Comparison of ENCODE assay signal across 1 cellular context in the genomic region with DNA sequence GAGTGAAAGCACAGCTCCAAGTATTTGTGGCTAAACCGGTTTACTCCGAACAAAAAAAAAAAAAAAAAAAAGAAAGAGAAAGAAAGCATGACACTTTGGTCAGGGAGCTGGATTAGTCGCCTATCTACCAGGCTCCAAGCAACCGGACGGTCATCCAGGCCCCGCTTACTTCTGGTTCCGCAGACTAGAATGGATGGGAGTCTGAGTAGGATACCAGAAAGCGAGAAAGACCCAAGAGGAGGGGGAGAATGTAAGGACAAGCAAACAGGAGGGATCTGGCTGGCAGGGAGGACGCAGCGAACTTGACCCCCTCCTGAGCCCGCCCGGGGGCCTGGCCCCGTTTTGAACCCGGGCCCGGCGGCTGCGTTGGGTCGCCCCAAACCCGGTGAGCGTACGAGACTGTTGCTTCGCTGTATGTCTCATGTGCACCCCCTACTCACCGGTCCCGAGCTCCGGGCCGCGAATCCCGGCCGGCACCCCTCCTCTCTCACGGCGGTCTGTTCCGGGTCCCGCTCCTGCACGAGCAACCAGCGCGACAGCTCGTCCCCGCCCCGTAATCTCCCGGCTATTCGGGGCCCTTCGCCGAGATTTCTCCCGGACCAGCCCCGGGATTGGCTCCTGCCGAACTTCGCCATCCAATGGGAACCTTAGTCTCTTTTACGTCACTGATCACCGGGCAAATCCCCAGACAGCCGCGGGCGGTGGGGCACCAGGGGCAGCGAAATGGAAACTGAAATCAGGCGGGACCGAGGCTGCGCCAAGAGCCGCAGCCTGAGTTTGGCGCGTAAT.
TF ChIP-seq lines count a peak whose summit lies in the region.

TRIM26 (minus strand) TSS at position 542 of the 789 bp plus-strand sequence. CDS start 14,303 bp downstream, outside the sequence.

TF ChIP-seq in HepG2, 621 proteins besides CTCF, POLR2A, EP300 and RAD21 (continued from another document and continues in another):
- TF ChIP-seq ZNF770 (CRISPR knock-in tag; IDR thresholded peaks at IDR 0.05) (no peak), EED (CRISPR knock-in tag; IDR thresholded peaks at IDR 0.05) (no peak), DBP (CRISPR knock-in tag; IDR thresholded peaks at IDR 0.05; ENCODE audit: not compliant biosample characterization) (no peak), ZNF331 (CRISPR knock-in tag; IDR thresholded peaks at IDR 0.05) (0 out of 2 replicates have a peak, but pooled peaks have one; percentile 53), ZNF180 (CRISPR knock-in tag; IDR thresholded peaks at IDR 0.05; ENCODE audit: borderline replicate concordance, low read depth) (no peak), GPN1 (CRISPR knock-in tag; IDR thresholded peaks at IDR 0.05; ENCODE audit: borderline replicate concordance) (no peak), ZBTB43 (CRISPR knock-in tag; conservative IDR thresholded peaks at IDR 0.05) (peak; percentile 66; the same call in 1 of the 2 replicates), KLF13 (CRISPR knock-in tag; IDR thresholded peaks at IDR 0.05) (no peak), REXO4 (CRISPR knock-in tag; IDR thresholded peaks at IDR 0.05; ENCODE audit: borderline replicate concordance) (no peak), CBX1 (IDR thresholded peaks at IDR 0.05; ENCODE audit: low read depth) (peak; percentile 9), STAT5B (CRISPR knock-in tag; IDR thresholded peaks at IDR 0.05) (no peak), YEATS4 (CRISPR knock-in tag; IDR thresholded peaks at IDR 0.05; ENCODE audit: borderline replicate concordance) (peak; percentile 30; the same call in 1 of the 2 replicates), ZNF224 (CRISPR knock-in tag; IDR thresholded peaks at IDR 0.05) (no peak), ZC3H13 (CRISPR knock-in tag; IDR thresholded peaks at IDR 0.05) (peak; percentile 64; the same call in 1 of the 2 replicates), AHR (CRISPR knock-in tag; IDR thresholded peaks at IDR 0.05) (no peak), REL (CRISPR knock-in tag; conservative IDR thresholded peaks at IDR 0.05) (no peak), SP2 (CRISPR knock-in tag; IDR thresholded peaks at IDR 0.05) (peak; percentile 42; the same call in 1 of the 2 replicates), MEIS2 (CRISPR knock-in tag; IDR thresholded peaks at IDR 0.05) (peak; percentile 92), POLR2AphosphoS5 (IDR thresholded peaks at IDR 0.05; ENCODE audit: low read depth, low read length) (peak; percentile 94), SSRP1 (CRISPR knock-in tag; IDR thresholded peaks at IDR 0.05) (no peak), CBX5 (CRISPR knock-in tag; IDR thresholded peaks at IDR 0.05; ENCODE audit: borderline replicate concordance) (no peak), PAXIP1 (CRISPR knock-in tag; conservative IDR thresholded peaks at IDR 0.05) (no peak; the same call in none of the 2 replicates), ZNF567 (CRISPR knock-in tag; IDR thresholded peaks at IDR 0.05; ENCODE audit: borderline replicate concordance) (peak; percentile 35; the same call in 1 of the 2 replicates), FOXK2 (IDR thresholded peaks at IDR 0.05) (no peak), ZNF703 (CRISPR knock-in tag; IDR thresholded peaks at IDR 0.05; ENCODE audit: borderline replicate concordance) (no peak; the same call in 1 of the 2 replicates), RORA (CRISPR knock-in tag; IDR thresholded peaks at IDR 0.05) (no peak), HNRNPK (IDR thresholded peaks at IDR 0.05; ENCODE audit: low read depth, low read length, poor library complexity, severe bottlenecking) (peak; percentile 31), ZNF282 (IDR thresholded peaks at IDR 0.05; ENCODE audit: partially characterized antibody) (no peak)
- TF ChIP-seq, protein P1, sequence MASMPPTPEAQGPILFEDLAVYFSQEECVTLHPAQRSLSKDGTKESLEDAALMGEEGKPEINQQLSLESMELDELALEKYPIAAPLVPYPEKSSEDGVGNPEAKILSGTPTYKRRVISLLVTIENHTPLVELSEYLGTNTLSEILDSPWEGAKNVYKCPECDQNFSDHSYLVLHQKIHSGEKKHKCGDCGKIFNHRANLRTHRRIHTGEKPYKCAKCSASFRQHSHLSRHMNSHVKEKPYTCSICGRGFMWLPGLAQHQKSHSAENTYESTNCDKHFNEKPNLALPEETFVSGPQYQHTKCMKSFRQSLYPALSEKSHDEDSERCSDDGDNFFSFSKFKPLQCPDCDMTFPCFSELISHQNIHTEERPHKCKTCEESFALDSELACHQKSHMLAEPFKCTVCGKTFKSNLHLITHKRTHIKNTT (CRISPR knock-in tag; IDR thresholded peaks at IDR 0.05): no peak
- TF ChIP-seq, protein P2, sequence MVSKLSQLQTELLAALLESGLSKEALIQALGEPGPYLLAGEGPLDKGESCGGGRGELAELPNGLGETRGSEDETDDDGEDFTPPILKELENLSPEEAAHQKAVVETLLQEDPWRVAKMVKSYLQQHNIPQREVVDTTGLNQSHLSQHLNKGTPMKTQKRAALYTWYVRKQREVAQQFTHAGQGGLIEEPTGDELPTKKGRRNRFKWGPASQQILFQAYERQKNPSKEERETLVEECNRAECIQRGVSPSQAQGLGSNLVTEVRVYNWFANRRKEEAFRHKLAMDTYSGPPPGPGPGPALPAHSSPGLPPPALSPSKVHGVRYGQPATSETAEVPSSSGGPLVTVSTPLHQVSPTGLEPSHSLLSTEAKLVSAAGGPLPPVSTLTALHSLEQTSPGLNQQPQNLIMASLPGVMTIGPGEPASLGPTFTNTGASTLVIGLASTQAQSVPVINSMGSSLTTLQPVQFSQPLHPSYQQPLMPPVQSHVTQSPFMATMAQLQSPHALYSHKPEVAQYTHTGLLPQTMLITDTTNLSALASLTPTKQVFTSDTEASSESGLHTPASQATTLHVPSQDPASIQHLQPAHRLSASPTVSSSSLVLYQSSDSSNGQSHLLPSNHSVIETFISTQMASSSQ (IDR thresholded peaks at IDR 0.05; ENCODE audit: low read depth): no peak
- TF ChIP-seq, protein P2 (CRISPR knock-in tag; IDR thresholded peaks at IDR 0.05; ENCODE audit: borderline replicate concordance): 0 out of 2 replicates have a peak, but pooled peaks have one; percentile 37
- TF ChIP-seq, protein P3, sequence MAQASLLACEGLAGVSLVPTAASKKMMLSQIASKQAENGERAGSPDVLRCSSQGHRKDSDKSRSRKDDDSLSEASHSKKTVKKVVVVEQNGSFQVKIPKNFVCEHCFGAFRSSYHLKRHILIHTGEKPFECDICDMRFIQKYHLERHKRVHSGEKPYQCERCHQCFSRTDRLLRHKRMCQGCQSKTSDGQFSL (CRISPR knock-in tag; IDR thresholded peaks at IDR 0.05): peak; percentile 80; the same call in 1 of the 2 replicates
- TF ChIP-seq, protein P4, sequence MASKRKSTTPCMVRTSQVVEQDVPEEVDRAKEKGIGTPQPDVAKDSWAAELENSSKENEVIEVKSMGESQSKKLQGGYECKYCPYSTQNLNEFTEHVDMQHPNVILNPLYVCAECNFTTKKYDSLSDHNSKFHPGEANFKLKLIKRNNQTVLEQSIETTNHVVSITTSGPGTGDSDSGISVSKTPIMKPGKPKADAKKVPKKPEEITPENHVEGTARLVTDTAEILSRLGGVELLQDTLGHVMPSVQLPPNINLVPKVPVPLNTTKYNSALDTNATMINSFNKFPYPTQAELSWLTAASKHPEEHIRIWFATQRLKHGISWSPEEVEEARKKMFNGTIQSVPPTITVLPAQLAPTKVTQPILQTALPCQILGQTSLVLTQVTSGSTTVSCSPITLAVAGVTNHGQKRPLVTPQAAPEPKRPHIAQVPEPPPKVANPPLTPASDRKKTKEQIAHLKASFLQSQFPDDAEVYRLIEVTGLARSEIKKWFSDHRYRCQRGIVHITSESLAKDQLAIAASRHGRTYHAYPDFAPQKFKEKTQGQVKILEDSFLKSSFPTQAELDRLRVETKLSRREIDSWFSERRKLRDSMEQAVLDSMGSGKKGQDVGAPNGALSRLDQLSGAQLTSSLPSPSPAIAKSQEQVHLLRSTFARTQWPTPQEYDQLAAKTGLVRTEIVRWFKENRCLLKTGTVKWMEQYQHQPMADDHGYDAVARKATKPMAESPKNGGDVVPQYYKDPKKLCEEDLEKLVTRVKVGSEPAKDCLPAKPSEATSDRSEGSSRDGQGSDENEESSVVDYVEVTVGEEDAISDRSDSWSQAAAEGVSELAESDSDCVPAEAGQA (IDR thresholded peaks at IDR 0.05; ENCODE audit: low read depth): peak; percentile 5; the same call in 1 of the 2 replicates
- TF ChIP-seq, protein P4 (CRISPR knock-in tag; IDR thresholded peaks at IDR 0.05; ENCODE audit: borderline replicate concordance): no peak
- TF ChIP-seq, protein P5, sequence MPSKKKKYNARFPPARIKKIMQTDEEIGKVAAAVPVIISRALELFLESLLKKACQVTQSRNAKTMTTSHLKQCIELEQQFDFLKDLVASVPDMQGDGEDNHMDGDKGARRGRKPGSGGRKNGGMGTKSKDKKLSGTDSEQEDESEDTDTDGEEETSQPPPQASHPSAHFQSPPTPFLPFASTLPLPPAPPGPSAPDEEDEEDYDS (CRISPR knock-in tag; IDR thresholded peaks at IDR 0.05): peak; percentile 79
